1 cellular context compared by ENCODE assay signal in genomic region chr4:119212964-119213606, GRCh38.
A peak's percentile ranks its signal among the peaks of the same experiment; 100 is the strongest.
TF ChIP-seq lines count a peak whose summit lies in the region.

No MANE protein-coding gene starts in this region.

TF ChIP-seq in HepG2, 621 proteins besides CTCF, POLR2A, EP300 and RAD21 (continued from another document and continues in another):
- TF ChIP-seq HDAC6 (IDR thresholded peaks at IDR 0.05; ENCODE audit: low read depth, low read length) (no peak), ZNF780A (CRISPR knock-in tag; IDR thresholded peaks at IDR 0.05) (0 out of 2 replicates have a peak, but pooled peaks have one; percentile 67), RBFOX2 (IDR thresholded peaks at IDR 0.05; ENCODE audit: low read depth, low read length) (peak; percentile 79), ZFP62 (CRISPR knock-in tag; IDR thresholded peaks at IDR 0.05) (no peak), FOXP4 (CRISPR knock-in tag; IDR thresholded peaks at IDR 0.05) (peak; percentile 20; the same call in 1 of the 2 replicates), RFXANK (CRISPR knock-in tag; IDR thresholded peaks at IDR 0.05) (no peak), GLMP (CRISPR knock-in tag; IDR thresholded peaks at IDR 0.05; ENCODE audit: borderline replicate concordance) (no peak), POGZ (CRISPR knock-in tag; IDR thresholded peaks at IDR 0.05) (peak; percentile 47; the same call in 1 of the 2 replicates), NFE2L2 (IDR thresholded peaks at IDR 0.05; ENCODE audit: low read length) (no peak), ZNF770 (CRISPR knock-in tag; IDR thresholded peaks at IDR 0.05) (no peak), ZKSCAN5 (CRISPR knock-in tag; IDR thresholded peaks at IDR 0.05) (peak; percentile 15; the same call in 1 of the 2 replicates), ZGPAT (CRISPR knock-in tag; IDR thresholded peaks at IDR 0.05) (peak; percentile 53; the same call in 1 of the 2 replicates), SNAPC4 (CRISPR knock-in tag; IDR thresholded peaks at IDR 0.05) (no peak), ZNF33B (CRISPR knock-in tag; IDR thresholded peaks at IDR 0.05) (no peak), PBX2 (CRISPR knock-in tag; IDR thresholded peaks at IDR 0.05) (no peak), ZEB1 (IDR thresholded peaks at IDR 0.05; ENCODE audit: insufficient replicate concordance, low read depth) (peak; percentile 27), THRA (CRISPR knock-in tag; IDR thresholded peaks at IDR 0.05; ENCODE audit: borderline replicate concordance) (peak; percentile 20; the same call in 1 of the 2 replicates), ZNF577 (CRISPR knock-in tag; IDR thresholded peaks at IDR 0.05; ENCODE audit: borderline replicate concordance, low read depth) (no peak), HOXD1 (CRISPR knock-in tag; IDR thresholded peaks at IDR 0.05) (0 out of 2 replicates have a peak, but pooled peaks have one; percentile 23), ATF6 (CRISPR knock-in tag; conservative IDR thresholded peaks at IDR 0.05) (no peak), ZNF260 (CRISPR knock-in tag; IDR thresholded peaks at IDR 0.05; ENCODE audit: borderline replicate concordance, low read depth) (0 out of 2 replicates have a peak, but pooled peaks have one; percentile 70), ATF5 (CRISPR knock-in tag; IDR thresholded peaks at IDR 0.05; ENCODE audit: low read depth) (no peak), ZNF615 (CRISPR knock-in tag; IDR thresholded peaks at IDR 0.05; ENCODE audit: borderline replicate concordance) (no peak), SOX5 (CRISPR knock-in tag; IDR thresholded peaks at IDR 0.05; ENCODE audit: borderline replicate concordance) (0 out of 2 replicates have a peak, but pooled peaks have one; percentile 25), SNAI1 (CRISPR knock-in tag; IDR thresholded peaks at IDR 0.05; ENCODE audit: borderline replicate concordance) (no peak), ZNF737 (CRISPR knock-in tag; IDR thresholded peaks at IDR 0.05; ENCODE audit: borderline replicate concordance) (0 out of 2 replicates have a peak, but pooled peaks have one; percentile 78), ZNF709 (CRISPR knock-in tag; IDR thresholded peaks at IDR 0.05) (0 out of 2 replicates have a peak, but pooled peaks have one; percentile 19), ZNF264 (CRISPR knock-in tag; IDR thresholded peaks at IDR 0.05) (0 out of 2 replicates have a peak, but pooled peaks have one; percentile 49), PITX1 (CRISPR knock-in tag; IDR thresholded peaks at IDR 0.05) (peak; percentile 31; the same call in 1 of the 2 replicates), ZNF556 (CRISPR knock-in tag; IDR thresholded peaks at IDR 0.05; ENCODE audit: borderline replicate concordance) (peak; percentile 74), DPF2 (CRISPR knock-in tag; IDR thresholded peaks at IDR 0.05; ENCODE audit: borderline replicate concordance, low read depth) (no peak), ZNF33A (CRISPR knock-in tag; IDR thresholded peaks at IDR 0.05; ENCODE audit: borderline replicate concordance) (no peak), HNRNPK (IDR thresholded peaks at IDR 0.05; ENCODE audit: low read depth, low read length, poor library complexity, severe bottlenecking) (no peak), HNF1B (CRISPR knock-in tag; IDR thresholded peaks at IDR 0.05) (peak; percentile 59; the same call in 1 of the 2 replicates), RARG (CRISPR knock-in tag; IDR thresholded peaks at IDR 0.05; ENCODE audit: low read depth) (no peak), HCFC1 (IDR thresholded peaks at IDR 0.05; ENCODE audit: low read depth, low read length) (no peak), CEBPG (CRISPR knock-in tag; IDR thresholded peaks at IDR 0.05) (0 out of 2 replicates have a peak, but pooled peaks have one; percentile 23), ZNF333 (CRISPR knock-in tag; IDR thresholded peaks at IDR 0.05; ENCODE audit: borderline replicate concordance) (0 out of 2 replicates have a peak, but pooled peaks have one; percentile 24), MLLT10 (CRISPR knock-in tag; IDR thresholded peaks at IDR 0.05) (no peak), KMT2A (CRISPR knock-in tag; IDR thresholded peaks at IDR 0.05) (peak; percentile 50), SNAPC2 (CRISPR knock-in tag; IDR thresholded peaks at IDR 0.05) (no peak), GATAD2A (CRISPR knock-in tag; IDR thresholded peaks at IDR 0.05) (peak; percentile 68; the same call in 1 of the 2 replicates), MYNN (CRISPR knock-in tag; IDR thresholded peaks at IDR 0.05; ENCODE audit: low read depth) (no peak; the same call in 1 of the 2 replicates), NRL (CRISPR knock-in tag; IDR thresholded peaks at IDR 0.05; ENCODE audit: borderline replicate concordance) (0 out of 2 replicates have a peak, but pooled peaks have one; percentile 33)
